ENCODE assay signal across 11 cellular contexts in the genomic region with DNA sequence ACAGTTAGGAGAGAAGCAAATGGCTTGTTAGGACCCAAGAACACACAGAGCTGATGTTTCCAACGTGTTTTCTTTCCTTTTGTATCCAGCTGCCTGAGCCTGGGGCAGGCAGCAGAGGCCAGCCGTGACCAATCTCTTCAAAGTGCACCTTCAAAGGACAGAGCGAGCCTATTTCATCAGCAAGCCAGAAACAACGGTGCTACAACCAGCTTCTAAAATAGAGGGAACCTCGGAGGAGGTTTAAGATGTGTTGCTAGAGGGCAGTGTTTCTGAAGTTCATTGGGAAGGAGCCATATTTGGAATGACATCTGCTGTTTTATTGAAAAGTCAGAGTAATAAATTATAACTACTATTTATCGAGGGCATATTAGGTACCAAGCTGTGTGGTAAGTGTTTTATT. TPM values are rescaled to one million over a fixed set of nuclear protein-coding genes. Genes with fewer than 3 reads are reported as not detected.
DNase-seq lines count a peak whose midpoint lies in the region; ATAC-seq, FAIRE-seq and TF ChIP-seq lines count a peak whose summit lies in the region.
"Had no signal": no experiment of that assay in that cellular context is flagged by ENCODE, and none has a peak within 500 bp of the region (broad histone marks: within the 10 kb centered on the region; RNA-seq: fewer than 3 reads in every experiment).

No MANE protein-coding gene starts in this region.

- H3K9me3 Mint-ChIP-seq in chondrocyte (ENCODE audit: low read depth) = no peaks in the 10 kb centered on the region
- H3K9me3 Mint-ChIP-seq: activated T-cell treated with anti-CD3 and anti-CD28 coated beads, Interleukin-2, amount 50 U/mL, for 24 hours had no signal

- H3K4me3 Mint-ChIP-seq in chondrocyte (ENCODE audit: unreplicated experiment) = no peak overlapping the region
- H3K4me3 Mint-ChIP-seq: activated T-cell treated with anti-CD3 and anti-CD28 coated beads, Interleukin-2, amount 50 U/mL, for 24 hours had no signal

- no peak overlapping the region for H3K4me3 ChIP-seq in retinal pigment epithelial cell (ENCODE audit: low read length)
- H3K4me3 ChIP-seq: BLaER1 had no signal

- no peaks in the 10 kb centered on the region for H3K36me3 Mint-ChIP-seq in chondrocyte (ENCODE audit: low read depth)

- FAIRE-seq in D721Med (lab: Jason Lieb, UNC) = no peak

- H3K27me3 Mint-ChIP-seq in chondrocyte (ENCODE audit: low read depth) = no peaks in the 10 kb centered on the region

- DNase-seq in NCI-H510A treated with DMSO at 0.1 percent for 48 hours (lab: John Stamatoyannopoulos, UW) = peak; percentile 29
- DNase-seq in NCI-H510A (lab: John Stamatoyannopoulos, UW) = no peak
- DNase-seq in NCI-H748 (lab: John Stamatoyannopoulos, UW; ENCODE audit: unreplicated experiment) = peak; percentile 96
- DNase-seq in chondrocyte (ENCODE audit: low spot score) = no peak
- no peak for DNase-seq in retinal pigment epithelial cell (ENCODE audit: low read depth)
- DNase-seq in D721Med (ENCODE audit: insufficient read length, low spot score) = no peak
- DNase-seq in NCI-H128 (lab: John Stamatoyannopoulos, UW; ENCODE audit: unreplicated experiment) = no peak
- DNase-seq: activated T-cell treated with anti-CD3 and anti-CD28 coated beads, Interleukin-2, amount 50 U/mL, for 24 hours; stimulated activated naive CD4-positive, alpha-beta T cell treated with Interleukin-2 at 50 U/mL for 16 hours had no signal

- peak overlapping the region; percentile 45 for H3K27ac Mint-ChIP-seq in chondrocyte (ENCODE audit: unreplicated experiment)
- H3K27ac Mint-ChIP-seq: activated T-cell treated with anti-CD3 and anti-CD28 coated beads, Interleukin-2, amount 50 U/mL, for 24 hours had no signal

- TF ChIP-seq CTCF in chondrocyte (IDR thresholded peaks at IDR 0.05) (peak; percentile 72), retinal pigment epithelial cell (conservative IDR thresholded peaks at IDR 0.05; ENCODE audit: low read depth, low read length) (peak; percentile 27), D721Med (IDR thresholded peaks at IDR 0.05; ENCODE audit: insufficient read depth, missing control alignments) (no peak)

- ATAC-seq in HG03378 (IDR thresholded peaks at IDR 0.05; ENCODE audit: unreplicated experiment) = no peak

- H3K4me1 Mint-ChIP-seq in chondrocyte (ENCODE audit: low read depth) = peaks cover 7% of the 10 kb centered on the region

RNA-seq across cellular contexts. Expression of a gene that starts 56.2 kb away (rescaled TPM):
- 4.6 to 9.7 TPM (median 5.0 TPM) in 3 replicates for total RNA-seq in chondrocyte

Comparison
In these comparisons a context has a peak if more than half of its experiments do, and no peak if none do; other contexts are left out.
1. DNase-seq: peak in NCI-H510A treated with DMSO at 0.1 percent for 48 hours (single experiment) and NCI-H748 (single experiment); none in NCI-H510A (single experiment), chondrocyte (single experiment), retinal pigment epithelial cell (single experiment), D721Med (single experiment) and NCI-H128 (single experiment).